Comparison of ENCODE assay signal across 8 cellular contexts in the genomic region with DNA sequence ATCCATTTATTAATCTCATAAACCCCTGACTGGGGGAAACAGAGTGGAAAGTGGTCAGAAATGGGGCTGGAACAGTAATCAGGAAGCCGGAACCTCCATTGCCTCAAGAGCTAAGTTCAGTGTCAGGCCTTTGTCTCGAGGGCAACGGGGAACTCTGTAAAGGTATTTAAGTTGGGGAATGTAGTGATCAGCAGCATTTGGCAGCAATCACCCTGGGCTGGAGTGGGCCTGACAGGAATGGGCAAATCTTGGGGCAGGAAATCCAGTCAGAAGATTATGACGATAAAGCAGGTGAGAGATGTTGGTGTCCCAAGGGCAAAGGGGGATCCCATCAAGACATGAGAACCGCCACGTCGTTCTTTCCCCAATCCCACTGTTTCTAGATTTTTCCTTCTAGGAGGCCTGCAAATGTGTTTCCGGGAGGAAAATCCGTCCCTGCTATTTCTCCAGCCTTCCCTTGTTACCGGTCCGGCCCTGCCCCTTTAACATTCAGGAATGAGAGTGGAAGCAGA.
DNase-seq lines count a peak whose midpoint lies in the region; ATAC-seq lines count a peak whose summit lies in the region.

No MANE protein-coding gene starts in this region.

- H3K9ac ChIP-seq in iPS-20b (ENCODE audit: low read depth, low read length) = peak overlapping the region; percentile 90

- H3K36me3 ChIP-seq in iPS-20b (ENCODE audit: insufficient read depth, low read depth, low read length) = no peaks in the 10 kb centered on the region

- peak; percentile 4 for DNase-seq in stimulated activated CD8-positive, alpha-beta memory T cell treated with anti-CD3 and anti-CD28 coated beads, Interleukin-4, amount 100 ng/mL, for 24 hours (ENCODE audit: low read depth)
- DNase-seq in stimulated activated CD8-positive, alpha-beta memory T cell treated with anti-CD3 and anti-CD28 coated beads, Interleukin-4, amount 100 ng/mL, for 48 hours = no peak
- DNase-seq in stimulated activated naive B cell treated with anti-CD40 and anti-IgM and Interleukin-4, amounts not matched to agents 10 μg/mL and 1 μg/mL and 100 μg/mL, for 72 hours = no peak
- no peak for DNase-seq in superior temporal gyrus (ENCODE audit: extremely low spot score)
- DNase-seq in NCI-H2107 treated with DMSO at 0.1 percent for 48 hours (lab: John Stamatoyannopoulos, UW; ENCODE audit: unreplicated experiment) = no peak
- DNase-seq in ureter (ENCODE audit: low spot score) = no peak

- H3K4me3 Mint-ChIP-seq in activated naive CD8-positive, alpha-beta T cell = peak overlapping the region; percentile 84
- peak overlapping the region; percentile 90 to 91 for H3K4me3 Mint-ChIP-seq in stimulated activated naive B cell treated with anti-CD40 and anti-IgM and Interleukin-4, amounts not matched to agents 10 μg/mL and 1 μg/mL and 100 μg/mL, for 72 hours

- H3K9me3 ChIP-seq in iPS-20b (ENCODE audit: insufficient read depth, low read depth, low read length) = no peaks in the 10 kb centered on the region

- H3K27me3 ChIP-seq in iPS-20b (ENCODE audit: insufficient read depth, low read length) = no peaks in the 10 kb centered on the region

- peaks cover 2% of the 10 kb centered on the region for H3K36me3 Mint-ChIP-seq in activated naive CD8-positive, alpha-beta T cell
- H3K36me3 Mint-ChIP-seq in stimulated activated naive B cell treated with anti-CD40 and anti-IgM and Interleukin-4, amounts not matched to agents 10 μg/mL and 1 μg/mL and 100 μg/mL, for 72 hours = no peaks in the 10 kb centered on the region

- no peaks in the 10 kb centered on the region for H3K27me3 Mint-ChIP-seq in activated naive CD8-positive, alpha-beta T cell
- H3K27me3 Mint-ChIP-seq in stimulated activated naive B cell treated with anti-CD40 and anti-IgM and Interleukin-4, amounts not matched to agents 10 μg/mL and 1 μg/mL and 100 μg/mL, for 72 hours = no peaks in the 10 kb centered on the region

- peak overlapping the region; percentile 96 for H3K27ac ChIP-seq in iPS-20b (ENCODE audit: low read length)

- ATAC-seq in stimulated activated naive B cell treated with anti-CD40 and anti-IgM and Interleukin-4, amounts not matched to agents 10 μg/mL and 1 μg/mL and 100 μg/mL, for 72 hours (replicated peaks) = no peak

- no peaks in the 10 kb centered on the region for H3K9me3 Mint-ChIP-seq in activated naive CD8-positive, alpha-beta T cell (ENCODE audit: low read depth)
- peaks cover under 1 to 2% of the 10 kb centered on the region in 2 donors for H3K9me3 Mint-ChIP-seq in stimulated activated naive B cell treated with anti-CD40 and anti-IgM and Interleukin-4, amounts not matched to agents 10 μg/mL and 1 μg/mL and 100 μg/mL, for 72 hours

- peak overlapping the region; percentile 81 for H3K4me3 ChIP-seq in iPS-20b (ENCODE audit: low read length)

- H3K4me1 ChIP-seq in iPS-20b (ENCODE audit: insufficient read depth, low read length) = peaks cover 9% of the 10 kb centered on the region; the same call in 1 of the 2 replicates

- peak overlapping the region; percentile 64 for H3K27ac Mint-ChIP-seq in activated naive CD8-positive, alpha-beta T cell
- H3K27ac Mint-ChIP-seq in stimulated activated naive B cell treated with anti-CD40 and anti-IgM and Interleukin-4, amounts not matched to agents 10 μg/mL and 1 μg/mL and 100 μg/mL, for 72 hours = peak overlapping the region; percentile 94

- H3K4me1 Mint-ChIP-seq in activated naive CD8-positive, alpha-beta T cell (ENCODE audit: low read depth) = peaks cover 20% of the 10 kb centered on the region
- H3K4me1 Mint-ChIP-seq in stimulated activated naive B cell treated with anti-CD40 and anti-IgM and Interleukin-4, amounts not matched to agents 10 μg/mL and 1 μg/mL and 100 μg/mL, for 72 hours = peaks cover 12 to 31% of the 10 kb centered on the region in 2 donors
